ENCODE assay signal across 2 cellular contexts in genomic region chr18:43393174-43393573, GRCh38.
A peak's percentile ranks its signal among the peaks of the same experiment; 100 is the strongest.
TF ChIP-seq lines count a peak whose summit lies in the region.

No MANE protein-coding gene starts in this region.

TF ChIP-seq in SK-N-SH treated with all-trans-retinoic acid at 6 μM for 48 hours, 23 proteins besides CTCF, POLR2A, EP300 and RAD21 (continued from another document):
- TF ChIP-seq TSHZ2 (CRISPR knock-in tag; IDR thresholded peaks at IDR 0.05) = peak; percentile 72; the same call in 1 of the 2 replicates
- no peak for TF ChIP-seq ZFP30 (CRISPR knock-in tag; IDR thresholded peaks at IDR 0.05)
- no peak for TF ChIP-seq GLIS3 (CRISPR knock-in tag; IDR thresholded peaks at IDR 0.05)
- no peak for TF ChIP-seq PPARA (CRISPR knock-in tag; IDR thresholded peaks at IDR 0.05; ENCODE audit: borderline replicate concordance)
- peak; percentile 86 for TF ChIP-seq ISL1 (CRISPR knock-in tag; IDR thresholded peaks at IDR 0.05)
- TF ChIP-seq CREB5 (CRISPR knock-in tag; IDR thresholded peaks at IDR 0.05; ENCODE audit: low read depth) = no peak
- TF ChIP-seq ZC3H10 (CRISPR knock-in tag; IDR thresholded peaks at IDR 0.05) = no peak
- 0 out of 2 replicates have a peak, but pooled peaks have one; percentile 33 for TF ChIP-seq CSDC2 (CRISPR knock-in tag; IDR thresholded peaks at IDR 0.05)
- peak; percentile 18; the same call in 1 of the 2 replicates for TF ChIP-seq CSRNP3 (CRISPR knock-in tag; IDR thresholded peaks at IDR 0.05)
- TF ChIP-seq PATZ1 (CRISPR knock-in tag; IDR thresholded peaks at IDR 0.05; ENCODE audit: borderline replicate concordance) = no peak
- TF ChIP-seq TCF4 (CRISPR knock-in tag; IDR thresholded peaks at IDR 0.05; ENCODE audit: borderline replicate concordance) = peak; percentile 71
- TF ChIP-seq SNAI2 (CRISPR knock-in tag; IDR thresholded peaks at IDR 0.05) = peak; percentile 55; the same call in 1 of the 2 replicates
TF ChIP-seq in SK-N-SH treated with all-trans-retinoic acid at 6 μM for 48 hours: peak in this region for 7.

TF ChIP-seq in HepG2, 621 proteins besides CTCF, POLR2A, EP300 and RAD21 (continued from another document):
- TF ChIP-seq ZNF407 (CRISPR knock-in tag; IDR thresholded peaks at IDR 0.05; ENCODE audit: not compliant biosample characterization) (no peak), POLR2AphosphoS5 (IDR thresholded peaks at IDR 0.05; ENCODE audit: low read depth, low read length) (no peak), TRIM22 (IDR thresholded peaks at IDR 0.05) (no peak), SETDB1 (CRISPR knock-in tag; IDR thresholded peaks at IDR 0.05; ENCODE audit: borderline replicate concordance) (no peak)
